22 cellular contexts compared by ENCODE assay signal in genomic region chr12:107225626-107226025, GRCh38.
DNase-seq lines count a peak whose midpoint lies in the region; ATAC-seq lines count a peak whose summit lies in the region.
"Had no signal": no experiment of that assay in that cellular context is flagged by ENCODE, and none has a peak within 500 bp of the region (broad histone marks: within the 10 kb centered on the region; RNA-seq: fewer than 3 reads in every experiment).

No MANE protein-coding gene starts in this region.

- ATAC-seq in central memory CD8-positive, alpha-beta T cell (replicated peaks; ENCODE audit: extremely low read depth, poor library complexity, severe bottlenecking) = no peak
- ATAC-seq: activated T-cell treated with anti-CD3 and anti-CD28 coated beads, Interleukin-2, amount 50 U/mL, for 72 hours; foreskin keratinocyte; left cardiac atrium; Panc1; psoas muscle had no signal

- peaks cover 0 to 56% of the 10 kb centered on the region in 2 experiments for H3K27me3 ChIP-seq in mesenchymal stem cell (ENCODE audit: control insufficient read depth in 1 of 2, insufficient read depth in 1 of 2, low read length in 2 of 2)

- H3K4ac ChIP-seq in mesenchymal stem cell (ENCODE audit: low read depth in 1 of 2, low read length in 2 of 2) = no peak overlapping the region

- no peak overlapping the region for H4K8ac ChIP-seq in mesenchymal stem cell (ENCODE audit: low read length)

- peaks cover 37% of the 10 kb centered on the region for H3K27me3 Mint-ChIP-seq in central memory CD8-positive, alpha-beta T cell
- peaks cover 4 to 17% (median 11%) of the 10 kb centered on the region in 3 donors for H3K27me3 Mint-ChIP-seq in immature natural killer cell (ENCODE audit: low read depth in 3 of 3)

- no peak overlapping the region for H3K9ac ChIP-seq in mesenchymal stem cell (ENCODE audit: low read length)

- no peaks in the 10 kb centered on the region for H3K9me3 Mint-ChIP-seq in central memory CD8-positive, alpha-beta T cell
- no peaks in the 10 kb centered on the region for H3K9me3 Mint-ChIP-seq in immature natural killer cell
- H3K9me3 Mint-ChIP-seq: activated CD4-positive, alpha-beta T cell treated with anti-CD3 and anti-CD28 coated beads, Interleukin-2, amount 10 ng/mL, durations not matched to agents 7 days and 5 days; activated T-cell treated with anti-CD3 and anti-CD28 coated beads, Interleukin-2, amount 50 U/mL, for 72 hours; T-helper 1 cell treated with Interleukin-12 subunit alpha and Interleukin-12 subunit beta and Interleukin-4 antibody, amounts not matched to agents 30 μg/mL and 1 μg/mL, for 36 hours had no signal

- H3K18ac ChIP-seq in mesenchymal stem cell (ENCODE audit: low read depth in 1 of 2, low read length in 2 of 2) = no peak overlapping the region

- no peak overlapping the region for H3K4me3 ChIP-seq in mesenchymal stem cell (ENCODE audit: insufficient read depth in 1 of 2, low read depth in 1 of 2, low read length in 2 of 2)
- H3K4me3 ChIP-seq: psoas muscle, transverse colon had no signal

- H3K79me1 ChIP-seq in mesenchymal stem cell (replicated peaks; ENCODE audit: low read length, poor library complexity, severe bottlenecking) = no peaks in the 10 kb centered on the region

- H3K4me2 ChIP-seq in mesenchymal stem cell (ENCODE audit: low read length, poor library complexity, severe bottlenecking) = no peak overlapping the region

- H3K36me3 ChIP-seq in mesenchymal stem cell (ENCODE audit: control insufficient read depth in 1 of 2, insufficient read depth in 2 of 2, low read depth in 1 of 2, low read length in 2 of 2) = no peaks in the 10 kb centered on the region
- H3K36me3 ChIP-seq: BE2C, transverse colon had no signal

- no peak overlapping the region for H2AFZ ChIP-seq in mesenchymal stem cell (ENCODE audit: low read depth, low read length)

- DNase-seq in EL = peak; percentile 69
- DNase-seq in NCI-H226 = peak; percentile 54
- DNase-seq in central memory CD8-positive, alpha-beta T cell (ENCODE audit: low spot score in 2 of 2) = no peak
- DNase-seq in mesenchymal stem cell = peak; percentile 9
- no peak for DNase-seq in NCI-H1417 treated with DMSO at 0.1 percent for 48 hours (lab: John Stamatoyannopoulos, UW)
- no peak for DNase-seq in activated CD4-positive, alpha-beta T cell treated with anti-CD3 and anti-CD28 coated beads for 48 hours
- no peak for DNase-seq in HuH-7.5 (ENCODE audit: low spot score)
- DNase-seq in immature natural killer cell = no peak
- DNase-seq: activated CD4-positive, alpha-beta T cell treated with anti-CD3 and anti-CD28 coated beads, Interleukin-2, amount 10 ng/mL, durations not matched to agents 7 days and 5 days; activated T-cell treated with anti-CD3 and anti-CD28 coated beads, Interleukin-2, amount 50 U/mL, for 72 hours; amygdala; BE2C; DMS79 treated with DMSO at 0.1 percent for 48 hours; KBM-7; left cardiac atrium; NCI-H1694 treated with DMSO at 0.1 percent for 48 hours; NCI-H526; psoas muscle; transverse colon had no signal

- no peak overlapping the region for H2BK15ac ChIP-seq in mesenchymal stem cell (ENCODE audit: low read depth, poor library complexity, severe bottlenecking)

- peak overlapping the region; percentile 52 for H3K27ac Mint-ChIP-seq in central memory CD8-positive, alpha-beta T cell (ENCODE audit: low read depth)
- H3K27ac Mint-ChIP-seq in immature natural killer cell = no peak overlapping the region
- H3K27ac Mint-ChIP-seq: activated CD4-positive, alpha-beta T cell treated with anti-CD3 and anti-CD28 coated beads, Interleukin-2, amount 10 ng/mL, durations not matched to agents 7 days and 5 days; activated T-cell treated with anti-CD3 and anti-CD28 coated beads, Interleukin-2, amount 50 U/mL, for 72 hours; T-helper 1 cell treated with Interleukin-12 subunit alpha and Interleukin-12 subunit beta and Interleukin-4 antibody, amounts not matched to agents 30 μg/mL and 1 μg/mL, for 36 hours had no signal

- H2BK5ac ChIP-seq in mesenchymal stem cell (ENCODE audit: low read depth, low read length, poor library complexity, severe bottlenecking) = no peak overlapping the region

- H3K36me3 Mint-ChIP-seq in central memory CD8-positive, alpha-beta T cell (ENCODE audit: insufficient read depth) = no peaks in the 10 kb centered on the region
- H3K36me3 Mint-ChIP-seq in immature natural killer cell = no peaks in the 10 kb centered on the region

- WGBS in mesenchymal stem cell = 39% methylated on average over 4 of the region's 6 CpGs

- H4K91ac ChIP-seq in mesenchymal stem cell (ENCODE audit: low read length) = no peak overlapping the region

- no peak overlapping the region for H2AK5ac ChIP-seq in mesenchymal stem cell (ENCODE audit: low read length, severe bottlenecking)

- no peak overlapping the region for H2BK12ac ChIP-seq in mesenchymal stem cell (ENCODE audit: low read length in 2 of 2)

- no peaks in the 10 kb centered on the region for H3K4me1 Mint-ChIP-seq in central memory CD8-positive, alpha-beta T cell
- H3K4me1 Mint-ChIP-seq in immature natural killer cell = no peaks in the 10 kb centered on the region

- no peak overlapping the region for H3K4me3 Mint-ChIP-seq in central memory CD8-positive, alpha-beta T cell
- no peak overlapping the region for H3K4me3 Mint-ChIP-seq in immature natural killer cell
- H3K4me3 Mint-ChIP-seq: activated CD4-positive, alpha-beta T cell treated with anti-CD3 and anti-CD28 coated beads, Interleukin-2, amount 10 ng/mL, durations not matched to agents 7 days and 5 days; activated T-cell treated with anti-CD3 and anti-CD28 coated beads, Interleukin-2, amount 50 U/mL, for 72 hours; T-helper 1 cell treated with Interleukin-12 subunit alpha and Interleukin-12 subunit beta and Interleukin-4 antibody, amounts not matched to agents 30 μg/mL and 1 μg/mL, for 36 hours had no signal

- no peaks in the 10 kb centered on the region for H3K9me3 ChIP-seq in mesenchymal stem cell (ENCODE audit: control insufficient read depth, low read length)
- H3K9me3 ChIP-seq: BE2C, psoas muscle, transverse colon had no signal

- no peak overlapping the region for H3K27ac ChIP-seq in mesenchymal stem cell (ENCODE audit: low read length, poor library complexity, severe bottlenecking)
- H3K27ac ChIP-seq: foreskin keratinocyte, psoas muscle, transverse colon had no signal

- H3K23ac ChIP-seq in mesenchymal stem cell (ENCODE audit: low read length in 2 of 2) = no peak overlapping the region

- H3K14ac ChIP-seq in mesenchymal stem cell (ENCODE audit: low read length in 2 of 2) = peak overlapping the region in 1 of 2 experiments; percentile 77

- H3K4me1 ChIP-seq in mesenchymal stem cell (ENCODE audit: control insufficient read depth, insufficient read depth, low read depth, low read length) = peaks cover 4% of the 10 kb centered on the region
- H3K4me1 ChIP-seq: BE2C, foreskin keratinocyte, psoas muscle, transverse colon had no signal

- H2BK120ac ChIP-seq in mesenchymal stem cell (ENCODE audit: low read depth, low read length) = no peak overlapping the region

Comparison
In these comparisons a context has a peak if more than half of its experiments do, and no peak if none do; other contexts are left out.
1. DNase-seq: peak in EL (single experiment), NCI-H226 (single experiment) and mesenchymal stem cell (single experiment); none in central memory CD8-positive, alpha-beta T cell (0 of 2), NCI-H1417 treated with DMSO at 0.1 percent for 48 hours (single experiment), activated CD4-positive, alpha-beta T cell treated with anti-CD3 and anti-CD28 coated beads for 48 hours (single experiment), HuH-7.5 (single experiment) and immature natural killer cell (0 of 3).